Comparison of ENCODE assay signal across 25 cellular contexts in genomic region chr4:139035650-139036049, GRCh38. TPM values are rescaled to one million over a fixed set of nuclear protein-coding genes. Genes with fewer than 3 reads are reported as not detected.
DNase-seq lines count a peak whose midpoint lies in the region; ATAC-seq and TF ChIP-seq lines count a peak whose summit lies in the region.
"Had no signal": no experiment of that assay in that cellular context is flagged by ENCODE, and none has a peak within 500 bp of the region (broad histone marks: within the 10 kb centered on the region; RNA-seq: fewer than 3 reads in every experiment).

No MANE protein-coding gene starts in this region.

- H3K36me3 ChIP-seq in breast epithelium: no peaks in the 10 kb centered on the region
- peaks cover 0 to 19% of the 10 kb centered on the region in 2 donors for H3K36me3 ChIP-seq in psoas muscle (ENCODE audit: insufficient read depth in 1 of 2, low read depth in 1 of 2)
- H3K36me3 ChIP-seq: ovary had no signal

- no peaks in the 10 kb centered on the region for H3K27me3 Mint-ChIP-seq in MCF 10A (ENCODE audit: insufficient read depth, unreplicated experiment)
- H3K27me3 Mint-ChIP-seq in T-cell: no peaks in the 10 kb centered on the region
- peaks cover 5% of the 10 kb centered on the region for H3K27me3 Mint-ChIP-seq in endothelial cell (ENCODE audit: unreplicated experiment)
- H3K27me3 Mint-ChIP-seq: stimulated activated naive CD8-positive, alpha-beta T cell treated with anti-CD3 and anti-CD28 coated beads, Interleukin-15, amount 100 ng/mL, for 72 hours had no signal

- no peak for TF ChIP-seq POLR2A in breast epithelium (IDR thresholded peaks at IDR 0.05)

- H3K4me1 ChIP-seq in breast epithelium: no peaks in the 10 kb centered on the region
- peaks cover 10% of the 10 kb centered on the region for H3K4me1 ChIP-seq in psoas muscle

- H3K27ac ChIP-seq in breast epithelium (no peak overlapping the region), psoas muscle (peak overlapping the region; percentile 0)
- H3K27ac ChIP-seq: ovary, PC-9, tibial artery had no signal

- H3K4me3 ChIP-seq in breast epithelium: no peak overlapping the region
- no peak overlapping the region for H3K4me3 ChIP-seq in psoas muscle
- H3K4me3 ChIP-seq: ovary, PC-9, tibial artery had no signal

- peak overlapping the region; percentile 44 for H3K27ac Mint-ChIP-seq in MCF 10A (ENCODE audit: low read depth, unreplicated experiment)
- peak overlapping the region; percentile 1 to 13 for H3K27ac Mint-ChIP-seq in T-cell
- peak overlapping the region; percentile 5 for H3K27ac Mint-ChIP-seq in endothelial cell (ENCODE audit: unreplicated experiment)

- CTCF ChIA-PET in MCF 10A (lab: Yijun Ruan, JAX): interaction anchor here (0.6 kb wide), 1 partner anchor 9 kb away, joined by 3 read pairs; no protein-coding TSS in a partner anchor
- CTCF ChIA-PET in T-cell (lab: Charles Lee): interaction anchor here in 1 of 2 donors (0.8 kb wide), 1 partner anchor 276 kb away, joined by 3 read pairs; no protein-coding TSS in a partner anchor

- DNase-seq in MCF 10A (ENCODE audit: unreplicated experiment): no peak
- DNase-seq in breast epithelium (ENCODE audit: low spot score in 2 of 2): no peak
- no peak for DNase-seq in T-cell
- DNase-seq in endothelial cell (ENCODE audit: low spot score): no peak
- DNase-seq in psoas muscle: no peak
- no peak for DNase-seq in NCI-H1048 (lab: John Stamatoyannopoulos, UW)
- DNase-seq in NCI-H146 treated with DMSO at 0.1 percent for 48 hours (lab: John Stamatoyannopoulos, UW; ENCODE audit: unreplicated experiment): no peak
- no peak for DNase-seq in T-helper 1 cell
- DNase-seq: ACHN; activated CD4-positive, alpha-beta T cell treated with anti-CD3 and anti-CD28 coated beads, Interleukin-2, amount 50 U/mL, for 4 hours; activated CD4-positive, CD25-positive, alpha-beta regulatory T cell; activated CD8-positive, alpha-beta memory T cell treated with anti-CD3 and anti-CD28 coated beads, Interleukin-2, amount 50 U/mL, for 48 hours; activated gamma-delta T cell treated with Interleukin-2 at 50 U/mL for 16 hours; anterior cingulate cortex; caudate nucleus; dermis blood vessel endothelial cell; left colon; NCI-H1436 treated with DMSO at 0.1 percent for 48 hours; NK-92 treated with Interleukin-12 subunit alpha and Interleukin-12 subunit beta, amount 100 ng/mL, for 24 hours; ovary; PC-9; SHP77; stimulated activated naive CD8-positive, alpha-beta T cell treated with anti-CD3 and anti-CD28 coated beads, Interleukin-15, amount 100 ng/mL, for 72 hours; tibial artery had no signal

- H3K4me3 Mint-ChIP-seq in MCF 10A (ENCODE audit: unreplicated experiment) (no peak overlapping the region), T-cell (no peak overlapping the region), endothelial cell (ENCODE audit: unreplicated experiment) (no peak overlapping the region)
- H3K4me3 Mint-ChIP-seq: stimulated activated naive CD8-positive, alpha-beta T cell treated with anti-CD3 and anti-CD28 coated beads, Interleukin-15, amount 100 ng/mL, for 72 hours had no signal

- ATAC-seq in T-cell (replicated peaks in 1 of 4) (no peak), psoas muscle (peak; percentile 15 to 25 (median 24))
- ATAC-seq: left colon; sciatic nerve; stimulated activated naive CD8-positive, alpha-beta T cell treated with anti-CD3 and anti-CD28 coated beads, Interleukin-15, amount 100 ng/mL, for 72 hours had no signal

- H3K27me3 ChIP-seq in breast epithelium: no peaks in the 10 kb centered on the region
- no peaks in the 10 kb centered on the region for H3K27me3 ChIP-seq in psoas muscle (ENCODE audit: insufficient read depth in 3 of 3, low read length in 2 of 3)
- H3K27me3 ChIP-seq: ovary, tibial artery had no signal

- H3K9me3 ChIP-seq in breast epithelium: no peaks in the 10 kb centered on the region
- H3K9me3 ChIP-seq in psoas muscle: no peaks in the 10 kb centered on the region
- H3K9me3 ChIP-seq: ovary, tibial artery had no signal

- POLR2A ChIA-PET in MCF 10A (lab: Yijun Ruan, JAX) (interaction anchor here (0.6 to 1.1 kb wide), 4 partner anchors 9 to 24 kb away, joined by 3 to 4 read pairs (median 4); no protein-coding TSS in a partner anchor), T-cell (lab: Charles Lee) (no interaction called here)

- H3K9me3 Mint-ChIP-seq in MCF 10A (ENCODE audit: unreplicated experiment) (no peaks in the 10 kb centered on the region), T-cell (no peaks in the 10 kb centered on the region), endothelial cell (ENCODE audit: unreplicated experiment) (no peaks in the 10 kb centered on the region)
- H3K9me3 Mint-ChIP-seq: stimulated activated naive CD8-positive, alpha-beta T cell treated with anti-CD3 and anti-CD28 coated beads, Interleukin-15, amount 100 ng/mL, for 72 hours had no signal

- H3K4me1 Mint-ChIP-seq in MCF 10A (ENCODE audit: insufficient read depth, unreplicated experiment): peaks cover 13% of the 10 kb centered on the region
- H3K4me1 Mint-ChIP-seq in T-cell: peaks cover 6 to 13% (median 8%) of the 10 kb centered on the region in 3 donors
- peaks cover 7% of the 10 kb centered on the region for H3K4me1 Mint-ChIP-seq in endothelial cell (ENCODE audit: unreplicated experiment)

- no TSS peak for BruUV-seq in MCF 10A (replicated peaks; lab: Mats Ljungman, UMichigan)

- H3K36me3 Mint-ChIP-seq in MCF 10A (ENCODE audit: insufficient read depth, unreplicated experiment) (peaks cover 21% of the 10 kb centered on the region), T-cell (peaks cover 3% of the 10 kb centered on the region), endothelial cell (ENCODE audit: low read depth, unreplicated experiment) (no peaks in the 10 kb centered on the region)

- intact Hi-C loops in MCF 10A (cut with micrococcal nuclease): no loop called here
- intact Hi-C loops in breast epithelium (cut with DNase I; ENCODE audit: low total_unique reads): no loop called here
- intact Hi-C loops in psoas muscle (cut with DNase I): loop anchor here (5.0 to 10.0 kb wide), 4 partner anchors 37 to 499 kb away; partner anchors contain the start of gene ELF2 (in 1 of the 2)

- no peak for TF ChIP-seq CTCF in MCF 10A (IDR thresholded peaks at IDR 0.05; ENCODE audit: unreplicated experiment)
- TF ChIP-seq CTCF in breast epithelium (IDR thresholded peaks at IDR 0.05): no peak
- TF ChIP-seq CTCF in endothelial cell (IDR thresholded peaks at IDR 0.05; ENCODE audit: unreplicated experiment): no peak
- TF ChIP-seq CTCF in psoas muscle (IDR thresholded peaks at IDR 0.05): no peak

- 35 to 50% (median 35%) methylated on average over 5 of the region's 5 CpGs for WGBS in psoas muscle, 3 donors

RNA-seq across cellular contexts. Expression of gene NOCT, which starts 20.1 kb away (rescaled TPM):
- total RNA-seq in MCF 10A (2022): 16.5 and 25.5 TPM in 2 replicates
- 1 to 10 TPM; 4.0 to 9.5 (median 6.4) TPM for total RNA-seq in breast epithelium
- 10 to 100 TPM in 1 of 5 donors, 1 to 10 TPM in 4; 2.4 to 19.3 (median 3.1) TPM for total RNA-seq in T-cell
- 9.3 TPM for total RNA-seq in endothelial cell (ENCODE audit: unreplicated experiment)
- total RNA-seq in psoas muscle: 10 to 100 TPM; 11.4 to 21.8 (median 15.0) TPM
- 1 to 10 TPM; 3.9 to 6.1 (median 4.6) TPM for polyA plus RNA-seq in psoas muscle

Comparison
In these comparisons a context has a peak if more than half of its experiments do, and no peak if none do; other contexts are left out.
1. ATAC-seq: peak in psoas muscle (4 of 4); none in T-cell (0 of 4).
2. intact Hi-C loops: an anchor here in psoas muscle (5.0 to 10.0 kb wide); none called in MCF 10A and breast epithelium.
3. Peak in every context shown above with its lines, with median percentiles within 50 percentile points of each other: H3K27ac Mint-ChIP-seq.